Comparison of ENCODE assay signal across 13 cellular contexts in the genomic region with DNA sequence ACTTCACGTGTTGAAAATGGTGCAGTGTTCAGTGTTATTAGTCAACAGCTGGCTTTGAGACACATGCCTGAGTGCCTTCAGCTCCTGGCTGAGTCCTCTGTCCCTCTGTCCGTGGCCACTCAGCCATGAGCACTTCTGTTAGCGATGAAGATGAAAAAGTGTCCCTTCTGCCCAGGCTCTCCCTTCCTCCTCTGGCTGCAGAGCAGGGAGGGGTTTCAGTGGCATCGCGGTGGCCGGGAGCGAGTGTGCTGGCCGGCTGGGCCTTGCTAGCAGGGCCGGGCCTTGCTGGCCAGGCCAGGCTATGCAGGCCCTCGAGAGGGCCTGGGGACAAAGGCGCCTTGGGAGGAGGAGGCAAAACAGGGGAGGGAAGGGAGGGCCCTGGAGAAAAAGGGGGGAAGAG. TPM values are rescaled to one million over a fixed set of nuclear protein-coding genes. Genes with fewer than 3 reads are reported as not detected.
DNase-seq lines count a peak whose midpoint lies in the region; ATAC-seq and TF ChIP-seq lines count a peak whose summit lies in the region.
"Had no signal": no experiment of that assay in that cellular context is flagged by ENCODE, and none has a peak within 500 bp of the region (broad histone marks: within the 10 kb centered on the region; RNA-seq: fewer than 3 reads in every experiment).

No MANE protein-coding gene starts in this region.

- no peaks in the 10 kb centered on the region for H3K36me3 ChIP-seq in heart right ventricle
- H3K36me3 ChIP-seq in endodermal cell (ENCODE audit: control insufficient read depth, insufficient read depth, low read length), result peaks cover 4% of the 10 kb centered on the region
- H3K36me3 ChIP-seq in mucosa of rectum (ENCODE audit: control insufficient read depth in 2 of 2, insufficient read depth in 2 of 2, low read length in 2 of 2), result no peaks in the 10 kb centered on the region
- H3K36me3 ChIP-seq: thoracic aorta had no signal

- H3K4me1 Mint-ChIP-seq in endodermal cell (peaks cover 5% of the 10 kb centered on the region), T-helper 17 cell (peaks cover 39% of the 10 kb centered on the region)

- H3K9me3 Mint-ChIP-seq in endodermal cell, result no peaks in the 10 kb centered on the region

- H3K4me3 Mint-ChIP-seq in endodermal cell (no peak overlapping the region), T-helper 17 cell (no peak overlapping the region)
- H3K4me3 Mint-ChIP-seq: activated CD4-positive, alpha-beta T cell treated with anti-CD3 and anti-CD28 coated beads for 36 hours had no signal

- H3K27me3 ChIP-seq in heart right ventricle, result no peaks in the 10 kb centered on the region
- H3K27me3 ChIP-seq in endodermal cell (ENCODE audit: control insufficient read depth, insufficient read depth, low read length, poor library complexity, severe bottlenecking), result no peaks in the 10 kb centered on the region
- H3K27me3 ChIP-seq in mucosa of rectum (ENCODE audit: control insufficient read depth in 2 of 2, insufficient read depth in 2 of 2, low read length in 2 of 2), result no peaks in the 10 kb centered on the region

- intact Hi-C loops in heart right ventricle (cut with DNase I) (loop anchor here in 4 of 10 donors (5.0 to 10.0 kb wide), 3 partner anchors 40 to 48 kb away; a partner anchor contains a TSS), Right ventricle myocardium superior (cut with DNase I) (no loop called here)

- DNase-seq in heart right ventricle, result no peak
- DNase-seq in Right ventricle myocardium superior, result no peak
- DNase-seq in endodermal cell, result no peak
- DNase-seq in T-helper 17 cell, result no peak
- no peak for DNase-seq in NCI-H345 (lab: John Stamatoyannopoulos, UW)
- DNase-seq: activated CD4-positive, alpha-beta T cell treated with anti-CD3 and anti-CD28 coated beads for 36 hours; NCI-H187 treated with DMSO at 0.1 percent for 48 hours; SIG-M5; stimulated activated CD4-positive, alpha-beta T cell treated with anti-CD3 and anti-CD28 coated beads, Interleukin-2, amount 100 ng/mL, for 48 hours had no signal

- H3K27me3 Mint-ChIP-seq in endodermal cell (ENCODE audit: insufficient read depth) (no peaks in the 10 kb centered on the region), T-helper 17 cell (no peaks in the 10 kb centered on the region)
- H3K27me3 Mint-ChIP-seq: activated CD4-positive, alpha-beta T cell treated with anti-CD3 and anti-CD28 coated beads for 36 hours had no signal

- H3K36me3 Mint-ChIP-seq in endodermal cell (ENCODE audit: low read depth) (no peaks in the 10 kb centered on the region), T-helper 17 cell (ENCODE audit: low read depth) (no peaks in the 10 kb centered on the region)

- no peak overlapping the region for H3K9ac ChIP-seq in endodermal cell (ENCODE audit: extremely low read depth, low read length, poor library complexity, severe bottlenecking)
- no peak overlapping the region for H3K9ac ChIP-seq in mucosa of rectum (ENCODE audit: low read depth in 1 of 2, low read length in 2 of 2)

- 52 to 53% methylated on average over 10 to 11 of the region's 11 CpGs for WGBS in heart right ventricle, 2 donors
- WGBS in endodermal cell (ENCODE audit: insufficient coverage in 1 of 2, insufficient read length in 1 of 2), 2 experiments, result 77 to 87% methylated on average over 2 to 11 of the region's 11 CpGs

- H3K9me3 ChIP-seq in heart right ventricle (no peaks in the 10 kb centered on the region), endodermal cell (ENCODE audit: control insufficient read depth, low read length) (no peaks in the 10 kb centered on the region), mucosa of rectum (ENCODE audit: control insufficient read depth in 2 of 2, low read length in 2 of 2) (no peaks in the 10 kb centered on the region), T-helper 17 cell (ENCODE audit: control insufficient read depth, low read length, poor library complexity, severe bottlenecking) (no peaks in the 10 kb centered on the region)
- H3K9me3 ChIP-seq: thoracic aorta had no signal

- peak overlapping the region; percentile 30 for H3K27ac Mint-ChIP-seq in endodermal cell
- no peak overlapping the region for H3K27ac Mint-ChIP-seq in T-helper 17 cell
- H3K27ac Mint-ChIP-seq: activated CD4-positive, alpha-beta T cell treated with anti-CD3 and anti-CD28 coated beads for 36 hours had no signal

- ATAC-seq in heart right ventricle, result peak in 5 of 8 donors; percentile 31 to 60 (median 46)
- ATAC-seq in Right ventricle myocardium superior (ENCODE audit: poor library complexity), result no peak
- ATAC-seq in T-helper 17 cell, result no peak
- no peak for ATAC-seq in GM18868 (IDR thresholded peaks at IDR 0.05; ENCODE audit: unreplicated experiment)
- ATAC-seq in GM21825 (IDR thresholded peaks at IDR 0.05; ENCODE audit: unreplicated experiment), result no peak
- ATAC-seq: activated CD4-positive, alpha-beta T cell treated with anti-CD3 and anti-CD28 coated beads for 36 hours had no signal

- H3K27ac ChIP-seq in heart right ventricle, result peak overlapping the region in 9 of 10 donors; percentile 54 to 84 (median 72)
- H3K27ac ChIP-seq in endodermal cell (ENCODE audit: low read depth, low read length), result peak overlapping the region; percentile 83
- H3K27ac ChIP-seq in mucosa of rectum (ENCODE audit: low read depth in 2 of 2, low read length in 2 of 2), result peak overlapping the region; percentile 4 to 16
- H3K27ac ChIP-seq: thoracic aorta had no signal

- peaks cover 11 to 99% (median 79%) of the 10 kb centered on the region in 9 donors for H3K4me1 ChIP-seq in heart right ventricle
- H3K4me1 ChIP-seq in endodermal cell (ENCODE audit: control insufficient read depth, insufficient read depth, low read length), result no peaks in the 10 kb centered on the region
- peaks cover 20 to 31% of the 10 kb centered on the region in 2 donors for H3K4me1 ChIP-seq in mucosa of rectum (ENCODE audit: control insufficient read depth in 2 of 2, insufficient read depth in 2 of 2, low read length in 2 of 2)

- TF ChIP-seq CTCF in heart right ventricle (IDR thresholded peaks at IDR 0.05) (no peak), endodermal cell (conservative IDR thresholded peaks at IDR 0.05) (no peak)

- no peak overlapping the region for H3K4me3 ChIP-seq in heart right ventricle
- H3K4me3 ChIP-seq in endodermal cell (ENCODE audit: low read length), result no peak overlapping the region
- H3K4me3 ChIP-seq in mucosa of rectum (ENCODE audit: low read length in 2 of 2), result no peak overlapping the region
- H3K4me3 ChIP-seq: thoracic aorta had no signal

RNA-seq across cellular contexts. Expression of a gene that starts 47.7 kb away (rescaled TPM):
- total RNA-seq in heart right ventricle (10 to 100 TPM in 9 of 10 donors, 1 to 10 TPM in 1; 8.8 to 32.8 (median 14.0) TPM), Right ventricle myocardium superior (11.1 TPM), endodermal cell (10 to 100 TPM; 64.0 to 64.7 TPM), T-helper 17 cell (10 to 100 TPM; 42.7 to 94.5 TPM)
- 1 to 10 TPM; 5.4 to 7.2 TPM for polyA plus RNA-seq in heart right ventricle
- polyA plus RNA-seq in endodermal cell (2013, experiment 1 of 2), result 52.7 TPM
- polyA plus RNA-seq in endodermal cell (2013, experiment 2 of 2), result 47.8 TPM

Comparison
In these comparisons a context has a peak if more than half of its experiments do, and no peak if none do; other contexts are left out.
1. ATAC-seq: peak in heart right ventricle (5 of 8); none in Right ventricle myocardium superior (single experiment), T-helper 17 cell (single experiment), GM18868 (single experiment) and GM21825 (single experiment).
2. H3K27ac ChIP-seq: peak in every context shown above with its lines; median percentile 83 in endodermal cell; 72 in heart right ventricle; 10 in mucosa of rectum.